In genomic region chr10:119368991-119369869, GRCh38 we compare ENCODE assay signal across 9 cellular contexts.
A peak's percentile ranks its signal among the peaks of the same experiment; 100 is the strongest.
DNase-seq lines count a peak whose midpoint lies in the region; ATAC-seq, FAIRE-seq and TF ChIP-seq lines count a peak whose summit lies in the region.
"Had no signal": no experiment of that assay in that cellular context is flagged by ENCODE, and none has a peak within 500 bp of the region (broad histone marks: within the 10 kb centered on the region; RNA-seq: fewer than 3 reads in every experiment).

No MANE protein-coding gene starts in this region.

- no peak overlapping the region for H2AFZ ChIP-seq in HepG2 (ENCODE audit: low read length)

- BruUV-seq in HepG2 (replicated peaks; lab: Mats Ljungman, UMichigan), result no TSS peak

- TF ChIP-seq CTCF in AG10803 (conservative IDR thresholded peaks at IDR 0.05; ENCODE audit: low read length) (no peak), HepG2 (CRISPR knock-in tag; IDR thresholded peaks at IDR 0.05) (no peak), nephron progenitor cell (IDR thresholded peaks at IDR 0.05) (no peak), endodermal cell (conservative IDR thresholded peaks at IDR 0.05) (no peak)

- intact Hi-C loops in HepG2 (cut with micrococcal nuclease; ENCODE audit: unreplicated experiment), result no loop called here

- H3K9me3 Mint-ChIP-seq in nephron progenitor cell, result no peaks in the 10 kb centered on the region
- H3K9me3 Mint-ChIP-seq in T-helper 2 cell treated with Interferon-gamma antibody and Interleukin-4, amounts not matched to agents 5 μg/mL and 100 μg/mL, for 36 hours, result no peaks in the 10 kb centered on the region
- no peaks in the 10 kb centered on the region for H3K9me3 Mint-ChIP-seq in endodermal cell

- TF ChIP-seq POLR2A in HepG2 (IDR thresholded peaks at IDR 0.05; ENCODE audit: insufficient read depth in 1 of 2, low read depth in 2 of 2, low read length in 2 of 2), result no peak

- H3K27ac ChIP-seq in HepG2 (ENCODE audit: extremely low read length, insufficient read depth, low read length) (no peak overlapping the region), endodermal cell (ENCODE audit: low read depth, low read length) (no peak overlapping the region)

- H3K4me1 Mint-ChIP-seq in nephron progenitor cell (peaks cover 80% of the 10 kb centered on the region), endodermal cell (peaks cover 11% of the 10 kb centered on the region)
- H3K4me1 Mint-ChIP-seq in T-helper 2 cell treated with Interferon-gamma antibody and Interleukin-4, amounts not matched to agents 5 μg/mL and 100 μg/mL, for 36 hours (ENCODE audit: low read depth), result peaks cover 14% of the 10 kb centered on the region

- H3K4me1 ChIP-seq in HepG2 (ENCODE audit: insufficient read depth, low read length) (peaks cover 10% of the 10 kb centered on the region), endodermal cell (ENCODE audit: control insufficient read depth, insufficient read depth, low read length) (no peaks in the 10 kb centered on the region)

- H3K27ac Mint-ChIP-seq in nephron progenitor cell, result no peak overlapping the region
- no peak overlapping the region for H3K27ac Mint-ChIP-seq in T-helper 2 cell treated with Interferon-gamma antibody and Interleukin-4, amounts not matched to agents 5 μg/mL and 100 μg/mL, for 36 hours
- no peak overlapping the region for H3K27ac Mint-ChIP-seq in endodermal cell

- H3K4me3 Mint-ChIP-seq in nephron progenitor cell (no peak overlapping the region), endodermal cell (no peak overlapping the region)
- no peak overlapping the region for H3K4me3 Mint-ChIP-seq in T-helper 2 cell treated with Interferon-gamma antibody and Interleukin-4, amounts not matched to agents 5 μg/mL and 100 μg/mL, for 36 hours

- no peaks in the 10 kb centered on the region for H4K20me1 ChIP-seq in HepG2 (ENCODE audit: insufficient read depth, low read length)

- peaks cover 0 to 6% of the 10 kb centered on the region in 2 experiments; a peak in 1 of 5 replicates for H3K36me3 ChIP-seq in HepG2 (replicated peaks in 1 of 2; ENCODE audit: control insufficient read depth in 1 of 2, insufficient read depth in 2 of 2, low read length in 2 of 2)
- H3K36me3 ChIP-seq in endodermal cell (ENCODE audit: control insufficient read depth, insufficient read depth, low read length), result no peaks in the 10 kb centered on the region

- H3K79me2 ChIP-seq in HepG2 (ENCODE audit: insufficient read depth, low read length), result no peaks in the 10 kb centered on the region

- TF ChIP-seq RAD21 in HepG2 (CRISPR knock-in tag; IDR thresholded peaks at IDR 0.05), result no peak

- ATAC-seq in GM19463 (IDR thresholded peaks at IDR 0.05; ENCODE audit: unreplicated experiment), result peak; percentile 64
- peak; percentile 57 for ATAC-seq in HG03457 (IDR thresholded peaks at IDR 0.05; ENCODE audit: unreplicated experiment)
- peak; percentile 36 for ATAC-seq in HepG2

- no peak overlapping the region for H3K4me2 ChIP-seq in HepG2 (ENCODE audit: low read depth, low read length)

- TF ChIP-seq EP300 in HepG2 (IDR thresholded peaks at IDR 0.05; ENCODE audit: low read depth in 2 of 2, low read length in 2 of 2) (no peak), HepG2 (CRISPR knock-in tag; IDR thresholded peaks at IDR 0.05; ENCODE audit: borderline replicate concordance) (no peak)

- no peaks in the 10 kb centered on the region for H3K27me3 ChIP-seq in HepG2 (ENCODE audit: control insufficient read depth in 1 of 2, insufficient read depth in 2 of 2, low read length in 2 of 2)
- H3K27me3 ChIP-seq in endodermal cell (ENCODE audit: control insufficient read depth, insufficient read depth, low read length, poor library complexity, severe bottlenecking), result no peaks in the 10 kb centered on the region

- POLR2A ChIA-PET in HepG2 (lab: Yijun Ruan, JAX), result no interaction called here

- no peak for FAIRE-seq in HepG2 (lab: Jason Lieb, UNC)
- FAIRE-seq: endometrium had no signal

- DNase-seq in AG10803 (ENCODE audit: low read depth) (peak; percentile 36), HepG2 (ENCODE audit: low spot score) (no peak), nephron progenitor cell (no peak), endodermal cell (no peak), NCI-H524 (lab: John Stamatoyannopoulos, UW) (no peak)
- DNase-seq in T-helper 2 cell treated with Interferon-gamma antibody and Interleukin-4, amounts not matched to agents 5 μg/mL and 100 μg/mL, for 36 hours (ENCODE audit: low spot score), result no peak

- H3K9ac ChIP-seq in HepG2 (ENCODE audit: insufficient read depth, low read depth, low read length) (no peak overlapping the region), endodermal cell (ENCODE audit: extremely low read depth, low read length, poor library complexity, severe bottlenecking) (no peak overlapping the region)

- H3K9me3 ChIP-seq in HepG2 (ENCODE audit: low read length) (no peaks in the 10 kb centered on the region), endodermal cell (ENCODE audit: control insufficient read depth, low read length) (no peaks in the 10 kb centered on the region)

- H3K36me3 Mint-ChIP-seq in nephron progenitor cell (ENCODE audit: low read depth) (no peaks in the 10 kb centered on the region), endodermal cell (ENCODE audit: low read depth) (no peaks in the 10 kb centered on the region)
- H3K36me3 Mint-ChIP-seq in T-helper 2 cell treated with Interferon-gamma antibody and Interleukin-4, amounts not matched to agents 5 μg/mL and 100 μg/mL, for 36 hours (ENCODE audit: low read depth), result peaks cover 3% of the 10 kb centered on the region

- CTCF ChIA-PET in HepG2 (lab: Yijun Ruan, JAX; ENCODE audit: low intra/inter-chr PET ratio, low total read pairs), result no interaction called here

- peaks cover 3% of the 10 kb centered on the region for H3K27me3 Mint-ChIP-seq in nephron progenitor cell (ENCODE audit: low read depth, poor library complexity)
- no peaks in the 10 kb centered on the region for H3K27me3 Mint-ChIP-seq in T-helper 2 cell treated with Interferon-gamma antibody and Interleukin-4, amounts not matched to agents 5 μg/mL and 100 μg/mL, for 36 hours (ENCODE audit: low read depth)
- no peaks in the 10 kb centered on the region for H3K27me3 Mint-ChIP-seq in endodermal cell (ENCODE audit: insufficient read depth)

- H3K4me3 ChIP-seq in AG10803 (ENCODE audit: low read length), result peak overlapping the region; percentile 30; the same call in 1 of the 2 replicates
- H3K4me3 ChIP-seq in HepG2 (replicated peaks in 1 of 3; ENCODE audit: insufficient read depth in 1 of 3, low read depth in 2 of 3, low read length in 3 of 3), result no peak overlapping the region
- H3K4me3 ChIP-seq in endodermal cell (ENCODE audit: low read length), result no peak overlapping the region

- 91% methylated on average over 21 of the region's 21 CpGs for WGBS in HepG2 (ENCODE audit: low lambda C conversion rate)
- WGBS in endodermal cell (ENCODE audit: insufficient coverage in 1 of 2, insufficient read length in 1 of 2), 2 experiments, result 89 to 91% methylated on average over 18 to 21 of the region's 21 CpGs

- in situ Hi-C loops in HepG2 (cut with HindIII; ENCODE audit: extremely low pct_ligation_motif_present, low pct_unique_long_range_greater_than_20kb), result no loop called here

TF ChIP-seq in HepG2, 621 proteins besides CTCF, POLR2A, EP300 and RAD21:
- TF ChIP-seq HES4 (CRISPR knock-in tag; IDR thresholded peaks at IDR 0.05; ENCODE audit: borderline replicate concordance), result no peak
- peak; percentile 16; the same call in 1 of the 2 replicates for TF ChIP-seq ZNF687 (CRISPR knock-in tag; IDR thresholded peaks at IDR 0.05)
TF ChIP-seq in HepG2: peak in this region for 1.
